Comparison of ENCODE assay signal across 8 cellular contexts in genomic region chr21:33324311-33325221, GRCh38. TPM values are rescaled to one million over a fixed set of nuclear protein-coding genes. Genes with fewer than 3 reads are reported as not detected.
DNase-seq lines count a peak whose midpoint lies in the region; ATAC-seq and TF ChIP-seq lines count a peak whose summit lies in the region.

IFNAR1 (plus strand) TSS chr21:33324970; CDS start chr21:33325056, 86 bp downstream.

- no peak within 1 kb of the TSS for H3K4me3 Mint-ChIP-seq in activated T-helper 17 cell treated with anti-CD3 and anti-CD28 coated beads, Interleukin-2, amount 50 U/mL, for 72 hours
- no peak within 1 kb of the TSS for H3K4me3 Mint-ChIP-seq in natural killer cell treated with Interleukin-12 subunit alpha and Interleukin-12 subunit beta and Interleukin-15 and Interleukin-18, amount 100 ng/mL, for 72 hours

- peak; percentile 93 for ATAC-seq in activated T-helper 17 cell treated with anti-CD3 and anti-CD28 coated beads, Interleukin-2, amount 50 U/mL, for 72 hours (replicated peaks)
- peak; percentile 98 to 99 for ATAC-seq in natural killer cell treated with Interleukin-12 subunit alpha and Interleukin-12 subunit beta and Interleukin-15 and Interleukin-18, amount 100 ng/mL, for 72 hours
- peak; percentile 95 for ATAC-seq in stimulated activated naive CD8-positive, alpha-beta T cell treated with anti-CD3 and anti-CD28 coated beads, Interleukin-15, Interleukin-2, amounts not matched to agents 100 U/mL and 50 U/mL, for 24 hours

- H3K27ac Mint-ChIP-seq in activated T-helper 17 cell treated with anti-CD3 and anti-CD28 coated beads, Interleukin-2, amount 50 U/mL, for 72 hours = no peak within 1 kb of the TSS
- no peak within 1 kb of the TSS for H3K27ac Mint-ChIP-seq in natural killer cell treated with Interleukin-12 subunit alpha and Interleukin-12 subunit beta and Interleukin-15 and Interleukin-18, amount 100 ng/mL, for 72 hours

- H3K4me1 Mint-ChIP-seq in activated T-helper 17 cell treated with anti-CD3 and anti-CD28 coated beads, Interleukin-2, amount 50 U/mL, for 72 hours = peaks cover 10% of the 10 kb centered on the region
- peaks cover 9 to 10% of the 10 kb centered on the region in 2 donors for H3K4me1 Mint-ChIP-seq in natural killer cell treated with Interleukin-12 subunit alpha and Interleukin-12 subunit beta and Interleukin-15 and Interleukin-18, amount 100 ng/mL, for 72 hours (ENCODE audit: low read depth in 2 of 2)

- peak; percentile 99 for DNase-seq in EL
- peak; percentile 99 for DNase-seq in H4 (ENCODE audit: low spot score)
- DNase-seq in LNCaP clone FGC (ENCODE audit: low read depth) = peak; percentile 83
- DNase-seq in RPMI8226 = peak; percentile 99
- peak; percentile 98 for DNase-seq in fibroblast of pulmonary artery (ENCODE audit: low read depth)
- DNase-seq in natural killer cell treated with Interleukin-12 subunit alpha and Interleukin-12 subunit beta and Interleukin-15 and Interleukin-18, amount 100 ng/mL, for 72 hours (ENCODE audit: low spot score) = peak; percentile 99
- peak; percentile 100 for DNase-seq in stimulated activated naive CD8-positive, alpha-beta T cell treated with anti-CD3 and anti-CD28 coated beads, Interleukin-15, Interleukin-2, amounts not matched to agents 100 U/mL and 50 U/mL, for 24 hours

- H3K27me3 Mint-ChIP-seq in activated T-helper 17 cell treated with anti-CD3 and anti-CD28 coated beads, Interleukin-2, amount 50 U/mL, for 72 hours = no peaks in the 10 kb centered on the region
- H3K27me3 Mint-ChIP-seq in natural killer cell treated with Interleukin-12 subunit alpha and Interleukin-12 subunit beta and Interleukin-15 and Interleukin-18, amount 100 ng/mL, for 72 hours = peaks cover 2 to 8% of the 10 kb centered on the region in 2 donors

- peaks cover 14% of the 10 kb centered on the region for H3K36me3 Mint-ChIP-seq in activated T-helper 17 cell treated with anti-CD3 and anti-CD28 coated beads, Interleukin-2, amount 50 U/mL, for 72 hours (ENCODE audit: low read depth)
- no peaks in the 10 kb centered on the region for H3K36me3 Mint-ChIP-seq in natural killer cell treated with Interleukin-12 subunit alpha and Interleukin-12 subunit beta and Interleukin-15 and Interleukin-18, amount 100 ng/mL, for 72 hours

- H3K4me3 ChIP-seq in LNCaP clone FGC (ENCODE audit: low read depth, low read length) = peak within 1 kb of the TSS; percentile 94
- H3K4me3 ChIP-seq in fibroblast of pulmonary artery (replicated peaks; ENCODE audit: low read depth, low read length) = peak within 1 kb of the TSS; percentile 97

- TF ChIP-seq CTCF in LNCaP clone FGC (IDR thresholded peaks at IDR 0.05; ENCODE audit: control insufficient read depth, extremely low read depth, insufficient read depth) (no peak), fibroblast of pulmonary artery (IDR thresholded peaks at IDR 0.05; ENCODE audit: low read length, missing control alignments) (no peak)

- H3K9me3 Mint-ChIP-seq in activated T-helper 17 cell treated with anti-CD3 and anti-CD28 coated beads, Interleukin-2, amount 50 U/mL, for 72 hours = no peaks in the 10 kb centered on the region
- no peaks in the 10 kb centered on the region for H3K9me3 Mint-ChIP-seq in natural killer cell treated with Interleukin-12 subunit alpha and Interleukin-12 subunit beta and Interleukin-15 and Interleukin-18, amount 100 ng/mL, for 72 hours

RNA-seq across cellular contexts. Expression of gene IFNAR1, which starts in this region (rescaled TPM):
- total RNA-seq in H4 (2014; rRNA removed; shearing (Covaris generic)) = 7.7 and 12.1 TPM in 2 replicates
- total RNA-seq in activated T-helper 17 cell treated with anti-CD3 and anti-CD28 coated beads, Interleukin-2, amount 50 U/mL, for 72 hours = 10 to 100 TPM; 38.5 to 38.8 TPM
- total RNA-seq in natural killer cell treated with Interleukin-12 subunit alpha and Interleukin-12 subunit beta and Interleukin-15 and Interleukin-18, amount 100 ng/mL, for 72 hours = 10 to 100 TPM; 16.0 to 16.6 TPM

Comparison
In these comparisons a context has a peak if more than half of its experiments do, and no peak if none do; other contexts are left out.
1. Peak in every context shown above with its lines: DNase-seq, ATAC-seq and H3K4me3 ChIP-seq.